ENCODE assay signal across 8 cellular contexts in the genomic region with DNA sequence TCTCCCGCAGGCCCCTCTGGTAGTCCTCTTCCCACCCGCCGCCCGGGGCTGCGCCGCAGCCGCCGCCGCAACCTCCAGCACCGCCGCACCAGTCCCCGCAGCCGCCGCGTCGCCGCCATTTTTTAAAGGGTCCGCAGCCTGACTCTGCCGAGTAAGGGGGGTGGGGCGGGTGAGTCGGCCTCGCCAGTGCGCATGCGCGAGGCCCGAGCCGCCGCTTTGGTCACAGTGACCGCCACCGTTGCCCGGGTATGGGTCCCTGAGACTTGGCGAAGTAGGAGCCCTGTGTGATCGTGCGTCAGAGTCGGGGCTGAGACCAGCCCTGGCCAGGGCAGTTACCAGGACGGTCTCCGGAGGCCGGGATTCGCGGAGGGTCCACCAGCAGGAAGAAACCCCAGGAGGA.
DNase-seq lines count a peak whose midpoint lies in the region; ATAC-seq, FAIRE-seq and TF ChIP-seq lines count a peak whose summit lies in the region.
"Not testable (repeated sequence)": the region's sequence is repeated elsewhere in the genome, so short reads cannot be mapped to it uniquely, and the experiment has no call there.

No MANE protein-coding gene starts in this region.

- not testable (repeated sequence) for H3K9me3 ChIP-seq in SU-DHL-6 (ENCODE audit: insufficient read depth, low read length); skeletal muscle satellite cell (replicated peaks; ENCODE audit: low read length); thoracic aorta
- H3K9me3 ChIP-seq in H1 (ENCODE audit: insufficient read depth in 2 of 2, low read depth in 1 of 2, low read length in 1 of 2), result peaks cover 0 to 35% of the 10 kb centered on the region in 2 experiments; a peak in 1 of 4 replicates

- H4K91ac ChIP-seq in H1 (replicated peaks; ENCODE audit: insufficient read length, low read length), result not testable (repeated sequence)

- not testable (repeated sequence) for H3K9me3 Mint-ChIP-seq in activated T-helper 17 cell treated with anti-CD3 and anti-CD28 coated beads, Interleukin-2, amount 50 U/mL, for 72 hours

- H3K4me3 ChIP-seq in SU-DHL-6 (ENCODE audit: insufficient read depth, low read length, poor library complexity, severe bottlenecking) (peak overlapping the region; percentile 72), H1 (ENCODE audit: extremely low read depth in 1 of 4, insufficient read depth in 2 of 4, low read depth in 3 of 4, low read length in 4 of 4) (peak overlapping the region; percentile 32 to 55 (median 42); a peak in 7 of 8 replicates), lower leg skin (ENCODE audit: low read depth, poor library complexity, severe bottlenecking) (peak overlapping the region; percentile 59), skeletal muscle satellite cell (ENCODE audit: low read length) (peak overlapping the region; percentile 88), thoracic aorta (peak overlapping the region; percentile 85)

- H4K8ac ChIP-seq in H1 (ENCODE audit: extremely low read depth, insufficient read depth, low read length), result not testable (repeated sequence)

- not testable (repeated sequence) for H2BK5ac ChIP-seq in H1 (ENCODE audit: low read depth, low read length)

- not testable (repeated sequence) for H3K23ac ChIP-seq in H1 (ENCODE audit: insufficient read length)

- H2BK15ac ChIP-seq in H1 (ENCODE audit: low read length), result not testable (repeated sequence)

- peak overlapping the region; percentile 76 for H3K9ac ChIP-seq in SU-DHL-6 (ENCODE audit: low read length)
- not testable (repeated sequence) for H3K9ac ChIP-seq in H1 (replicated peaks in 1 of 4; ENCODE audit: extremely low read depth in 1 of 4, low read depth in 3 of 4, low read length in 3 of 4)
- peak overlapping the region; percentile 75 for H3K9ac ChIP-seq in skeletal muscle satellite cell (ENCODE audit: low read depth, low read length)

- H3K18ac ChIP-seq in H1 (ENCODE audit: extremely low read depth, low read length), result not testable (repeated sequence)

- not testable (repeated sequence) for H2BK20ac ChIP-seq in H1 (ENCODE audit: low read length)

- TF ChIP-seq EP300 in H1 (IDR thresholded peaks at IDR 0.05; ENCODE audit: borderline replicate concordance in 1 of 2, low read depth in 2 of 2, low read length in 2 of 2), result not testable (repeated sequence)

- not testable (repeated sequence) for H4K20me1 ChIP-seq in SU-DHL-6 (ENCODE audit: low read depth, low read length); H1 (replicated peaks in 1 of 2; ENCODE audit: control insufficient read depth in 1 of 2, insufficient read depth in 2 of 2, low read length in 2 of 2)

- H3K4me2 ChIP-seq in SU-DHL-6 (ENCODE audit: low read depth, low read length, poor library complexity, severe bottlenecking) (peak overlapping the region; percentile 48), H1 (ENCODE audit: insufficient read depth in 1 of 2, low read depth in 2 of 2, low read length in 2 of 2) (peak overlapping the region; percentile 58 to 62; a peak in 3 of 4 replicates), skeletal muscle satellite cell (ENCODE audit: low read length) (peak overlapping the region; percentile 83)

- ATAC-seq in activated T-helper 17 cell treated with anti-CD3 and anti-CD28 coated beads, Interleukin-2, amount 50 U/mL, for 72 hours (replicated peaks); thoracic aorta (ENCODE audit: insufficient number of reproducible peaks, low FRiP score, low read depth): not testable (repeated sequence)

- H3K4ac ChIP-seq in H1 (replicated peaks; ENCODE audit: insufficient read length, low read depth, low read length), result not testable (repeated sequence)

- H3K14ac ChIP-seq in H1 (ENCODE audit: insufficient read length), result not testable (repeated sequence)

- not testable (repeated sequence) for H3K9me2 ChIP-seq in SU-DHL-6 (replicated peaks; ENCODE audit: insufficient read depth, low read length)

- intact Hi-C loops in lower leg skin (cut with DNase I; ENCODE audit: low total_unique reads), result not testable (repeated sequence)

- H3K36me3 ChIP-seq in SU-DHL-6 (ENCODE audit: low read length); H1 (ENCODE audit: control insufficient read depth in 2 of 4, insufficient read depth in 4 of 4, low read length in 3 of 4); skeletal muscle satellite cell (ENCODE audit: insufficient read depth, low read length); thoracic aorta: not testable (repeated sequence)

- POLR2A ChIA-PET in H1 (lab: Charles Lee; ENCODE audit: partially characterized antibody), result not testable (repeated sequence)

- H4K5ac ChIP-seq in H1 (ENCODE audit: insufficient read length, low read depth, low read length), result not testable (repeated sequence)

- not testable (repeated sequence) for H3K56ac ChIP-seq in H1 (replicated peaks; ENCODE audit: insufficient read length, low read depth, low read length)

- not testable (repeated sequence) for H3K23me2 ChIP-seq in H1 (ENCODE audit: low read depth, low read length)

- peak overlapping the region; percentile 85 for H3K27ac Mint-ChIP-seq in activated T-helper 17 cell treated with anti-CD3 and anti-CD28 coated beads, Interleukin-2, amount 50 U/mL, for 72 hours

- not testable (repeated sequence) for H3K79me2 ChIP-seq in SU-DHL-6 (ENCODE audit: insufficient read depth, low read length); H1 (ENCODE audit: control insufficient read depth in 1 of 2, insufficient read depth in 2 of 2, low read length in 2 of 2)

- FAIRE-seq in H1 (lab: Jason Lieb, UNC), result not testable (repeated sequence)

- DNase-seq in ELR (ENCODE audit: low read depth) (peak; percentile 48), NCI-H1417 (lab: John Stamatoyannopoulos, UW) (peak; percentile 50 to 86 (median 81)), H1 (ENCODE audit: low read depth in 1 of 2, low spot score in 2 of 2) (peak; percentile 1 to 86), lower leg skin (ENCODE audit: low spot score in 2 of 2) (peak; percentile 83 to 97), thoracic aorta (ENCODE audit: low spot score) (peak; percentile 34)

- H3K36me3 Mint-ChIP-seq in activated T-helper 17 cell treated with anti-CD3 and anti-CD28 coated beads, Interleukin-2, amount 50 U/mL, for 72 hours (ENCODE audit: low read depth), result not testable (repeated sequence)

- 3% methylated on average over 11 of the region's 40 CpGs; no CpG with 5 or more reads in 1 of the 2 experiments for WGBS in H1 (ENCODE audit: extremely low coverage in 1 of 2, insufficient coverage in 1 of 2, insufficient read length in 1 of 2, insufficient replicate concordance in 2 of 2, low coverage in 1 of 2, low lambda C conversion rate in 2 of 2, missing lambda C conversion rate in 1 of 2), 2 experiments
- 0% methylated on average over 1 to 5 of the region's 40 CpGs for WGBS in lower leg skin, 2 donors

- H2AFZ ChIP-seq in SU-DHL-6 (ENCODE audit: low read depth, low read length, severe bottlenecking); H1 (ENCODE audit: low read length): not testable (repeated sequence)

- not testable (repeated sequence) for TF ChIP-seq RAD21 in H1 (IDR thresholded peaks at IDR 0.05 in 1 of 2, conservative IDR thresholded peaks at IDR 0.05 in 1 of 2; ENCODE audit: low read depth in 2 of 2, low read length in 2 of 2)

- not testable (repeated sequence) for H3K4me1 Mint-ChIP-seq in activated T-helper 17 cell treated with anti-CD3 and anti-CD28 coated beads, Interleukin-2, amount 50 U/mL, for 72 hours

- H3F3A ChIP-seq in SU-DHL-6 (ENCODE audit: insufficient read depth), result not testable (repeated sequence)

- H3K79me1 ChIP-seq in H1 (ENCODE audit: low read depth, low read length), result not testable (repeated sequence)

- CTCF ChIA-PET in H1 (lab: Charles Lee; ENCODE audit: partially characterized antibody), result not testable (repeated sequence)

- peak overlapping the region; percentile 51; the same call in 1 of the 2 replicates for H3K27ac ChIP-seq in SU-DHL-6 (ENCODE audit: low read depth, low read length)
- H3K27ac ChIP-seq in H1 (ENCODE audit: low read depth, low read length), result not testable (repeated sequence)
- peak overlapping the region in 1 of 2 donors; percentile 70 for H3K27ac ChIP-seq in thoracic aorta

- H2BK120ac ChIP-seq in H1 (replicated peaks; ENCODE audit: low read depth, low read length), result not testable (repeated sequence)

- TF ChIP-seq CTCF in SU-DHL-6 (IDR thresholded peaks at IDR 0.05; ENCODE audit: insufficient read depth, low read length, poor library complexity, severe bottlenecking); H1 (IDR thresholded peaks at IDR 0.05; ENCODE audit: control extremely low read depth in 1 of 3, insufficient read depth in 1 of 3, low read depth in 1 of 3, low read length in 3 of 3); lower leg skin (IDR thresholded peaks at IDR 0.05); thoracic aorta (IDR thresholded peaks at IDR 0.05): not testable (repeated sequence)

- not testable (repeated sequence) for H2BK12ac ChIP-seq in H1 (ENCODE audit: low read depth, low read length)

- not testable (repeated sequence) for TF ChIP-seq POLR2A in H1 (IDR thresholded peaks at IDR 0.05; ENCODE audit: control extremely low read depth in 1 of 2, low read depth in 2 of 2, low read length in 2 of 2); lower leg skin (IDR thresholded peaks at IDR 0.05)

- not testable (repeated sequence) for H3K27me3 Mint-ChIP-seq in activated T-helper 17 cell treated with anti-CD3 and anti-CD28 coated beads, Interleukin-2, amount 50 U/mL, for 72 hours

- H2AK5ac ChIP-seq in H1 (ENCODE audit: low read depth, low read length), result not testable (repeated sequence)

- H3K27me3 ChIP-seq in SU-DHL-6 (ENCODE audit: low read length); H1 (replicated peaks in 1 of 4; ENCODE audit: control insufficient read depth in 3 of 4, extremely low read depth in 1 of 4, insufficient read depth in 3 of 4, low read length in 3 of 4); skeletal muscle satellite cell (ENCODE audit: control insufficient read depth, insufficient read depth, low read length); thoracic aorta (replicated peaks; ENCODE audit: insufficient read depth): not testable (repeated sequence)

- H3K4me3 Mint-ChIP-seq in activated T-helper 17 cell treated with anti-CD3 and anti-CD28 coated beads, Interleukin-2, amount 50 U/mL, for 72 hours, result peak overlapping the region; percentile 86

- not testable (repeated sequence) for H3K4me1 ChIP-seq in H1 (replicated peaks in 1 of 4; ENCODE audit: control insufficient read depth in 3 of 4, insufficient read depth in 4 of 4, low read length in 3 of 4); skeletal muscle satellite cell (ENCODE audit: control insufficient read depth, insufficient read depth, low read length); thoracic aorta (ENCODE audit: control insufficient read depth in 1 of 2, low read depth in 2 of 2)

TF ChIP-seq in H1, 55 proteins besides CTCF, POLR2A, EP300 and RAD21 (continues in another document):
- TF ChIP-seq TAF1 (IDR thresholded peaks at IDR 0.05; ENCODE audit: low read depth, low read length) (peak; percentile 70), YY1 (IDR thresholded peaks at IDR 0.05; ENCODE audit: low read depth, low read length) (peak; percentile 83), KDM4A (IDR thresholded peaks at IDR 0.05; ENCODE audit: low read depth, low read length, severe bottlenecking) (peak; percentile 35)

Comparison
In these comparisons a context has a peak if more than half of its experiments do, and no peak if none do; other contexts are left out.
1. DNase-seq: peak in every context shown above with its lines; median percentile 90 in lower leg skin; 81 in NCI-H1417; 48 in ELR; 44 in H1; 34 in thoracic aorta.